22 cellular contexts compared by ENCODE assay signal in genomic region chr16:81598083-81598482, GRCh38.
DNase-seq lines count a peak whose midpoint lies in the region; ATAC-seq, FAIRE-seq and TF ChIP-seq lines count a peak whose summit lies in the region.
"Had no signal": no experiment of that assay in that cellular context is flagged by ENCODE, and none has a peak within 500 bp of the region (broad histone marks: within the 10 kb centered on the region; RNA-seq: fewer than 3 reads in every experiment).

No MANE protein-coding gene starts in this region.

- H3K36me3 Mint-ChIP-seq in activated T-helper 17 cell treated with anti-CD3 and anti-CD28 coated beads, Interleukin-2, amount 50 U/mL, for 72 hours (ENCODE audit: low read depth), result peaks cover 6% of the 10 kb centered on the region

- no peaks in the 10 kb centered on the region for H3K27me3 Mint-ChIP-seq in activated T-helper 17 cell treated with anti-CD3 and anti-CD28 coated beads, Interleukin-2, amount 50 U/mL, for 72 hours
- H3K27me3 Mint-ChIP-seq: activated B cell treated with CpG ODN at 0.5 μM for 24 hours; activated naive CD8-positive, alpha-beta T cell treated with anti-CD3 and anti-CD28 coated beads, Interleukin-2, amount 50 U/mL, for 24 hours had no signal

- dilution Hi-C loops in keratinocyte (cut with MboI; ENCODE audit: extremely low pct_ligation_motif_present, low sequenced_read_pairs), result no loop called here

- POLR2A ChIA-PET in HCT116 (lab: Charles Lee), result no interaction called here

- TF ChIP-seq POLR2A in HCT116 (IDR thresholded peaks at IDR 0.05; ENCODE audit: borderline replicate concordance, extremely low read depth, insufficient read depth, insufficient read length), result no peak

- H3K27me3 ChIP-seq in BLaER1 treated with 17β-estradiol and CSF1 and Interleukin-3, amounts not matched to agents 10 nM and 100 nM, result no peaks in the 10 kb centered on the region
- H3K27me3 ChIP-seq in HCT116 (ENCODE audit: insufficient read depth, low read length) (no peaks in the 10 kb centered on the region), keratinocyte (ENCODE audit: control insufficient read depth, extremely low read depth, insufficient read depth, low read length) (no peaks in the 10 kb centered on the region)
- H3K27me3 ChIP-seq: MG63 had no signal

- H3K4me3 Mint-ChIP-seq in activated T-helper 17 cell treated with anti-CD3 and anti-CD28 coated beads, Interleukin-2, amount 50 U/mL, for 72 hours, result no peak overlapping the region
- H3K4me3 Mint-ChIP-seq: activated B cell treated with CpG ODN at 0.5 μM for 24 hours; activated naive CD8-positive, alpha-beta T cell treated with anti-CD3 and anti-CD28 coated beads, Interleukin-2, amount 50 U/mL, for 24 hours; activated T-helper 1 cell treated with anti-CD3 and anti-CD28 coated beads, Interleukin-12 subunit alpha, Interleukin-12 subunit beta, Interleukin-2, Interleukin-4 antibody, amounts not matched to agents 30 ng/mL and 10 ng/mL and 1 ng/mL, durations not matched to agents 14 hours and 24 hours and 36 hours had no signal

- ATAC-seq in HCT116 (peak; percentile 53), GM18868 (IDR thresholded peaks at IDR 0.05; ENCODE audit: unreplicated experiment) (no peak)
- no peak for ATAC-seq in activated T-helper 17 cell treated with anti-CD3 and anti-CD28 coated beads, Interleukin-2, amount 50 U/mL, for 72 hours (replicated peaks)
- ATAC-seq: activated naive CD8-positive, alpha-beta T cell treated with anti-CD3 and anti-CD28 coated beads, Interleukin-2, amount 50 U/mL, for 24 hours; left cardiac atrium had no signal

- H3K4me2 ChIP-seq in BLaER1 treated with 17β-estradiol and CSF1 and Interleukin-3, amounts not matched to agents 10 nM and 100 nM, result peak overlapping the region in 6 of 11 experiments; percentile 23 to 38 (median 31); a peak in 10 of 22 replicates
- H3K4me2 ChIP-seq in HCT116 (ENCODE audit: low read length) (peak overlapping the region; percentile 23; the same call in 1 of the 2 replicates), keratinocyte (ENCODE audit: control insufficient read depth, extremely low read depth, insufficient read depth, low read depth, low read length) (no peak overlapping the region)

- no peaks in the 10 kb centered on the region for H3K9me3 Mint-ChIP-seq in activated T-helper 17 cell treated with anti-CD3 and anti-CD28 coated beads, Interleukin-2, amount 50 U/mL, for 72 hours
- H3K9me3 Mint-ChIP-seq: activated B cell treated with CpG ODN at 0.5 μM for 24 hours; activated naive CD8-positive, alpha-beta T cell treated with anti-CD3 and anti-CD28 coated beads, Interleukin-2, amount 50 U/mL, for 24 hours had no signal

- no peak overlapping the region for H2AFZ ChIP-seq in HCT116 (ENCODE audit: low read depth, low read length, poor library complexity, severe bottlenecking)
- H2AFZ ChIP-seq in keratinocyte (ENCODE audit: control insufficient read depth, low read length), result no peak overlapping the region
- H2AFZ ChIP-seq: GM23248 had no signal

- no peak overlapping the region for H3K9ac ChIP-seq in BLaER1 treated with 17β-estradiol and CSF1 and Interleukin-3, amounts not matched to agents 10 nM and 100 nM
- H3K9ac ChIP-seq in HCT116 (ENCODE audit: low read length), result peak overlapping the region; percentile 3; the same call in 1 of the 2 replicates
- H3K9ac ChIP-seq in keratinocyte (ENCODE audit: control insufficient read depth, extremely low read depth, insufficient read depth, low read length), result no peak overlapping the region
- H3K9ac ChIP-seq: GM23248 had no signal

- no peak for TF ChIP-seq RAD21 in HCT116 (IDR thresholded peaks at IDR 0.05; ENCODE audit: low read depth)

- H3K4me1 ChIP-seq in BLaER1 treated with 17β-estradiol and CSF1 and Interleukin-3, amounts not matched to agents 10 nM and 100 nM, result peaks cover 35 to 48% (median 40%) of the 10 kb centered on the region in 10 experiments
- H3K4me1 ChIP-seq in HCT116 (ENCODE audit: control insufficient read depth in 1 of 2, insufficient read depth in 2 of 2, low read length in 2 of 2), result peaks cover 43 to 61% of the 10 kb centered on the region in 2 experiments
- peaks cover 51% of the 10 kb centered on the region for H3K4me1 ChIP-seq in keratinocyte (ENCODE audit: control insufficient read depth, extremely low read depth, insufficient read depth, low read length)

- no TSS peak for BruUV-seq in HCT116 (replicated peaks; lab: Mats Ljungman, UMichigan)

- no peak overlapping the region for H3K27ac ChIP-seq in BLaER1 treated with 17β-estradiol and CSF1 and Interleukin-3, amounts not matched to agents 10 nM and 100 nM
- H3K27ac ChIP-seq in HCT116 (ENCODE audit: low read depth, low read length), result no peak overlapping the region
- H3K27ac ChIP-seq in keratinocyte (ENCODE audit: control insufficient read depth, insufficient read depth, low read length), result no peak overlapping the region
- H3K27ac ChIP-seq: GM23248 had no signal

- no peak overlapping the region for H3K4me3 ChIP-seq in BLaER1 treated with 17β-estradiol and CSF1 and Interleukin-3, amounts not matched to agents 10 nM and 100 nM
- H3K4me3 ChIP-seq in HCT116 (replicated peaks in 1 of 2; ENCODE audit: low read depth in 1 of 2, low read length in 2 of 2) (no peak overlapping the region), keratinocyte (ENCODE audit: control insufficient read depth in 2 of 3, extremely low read depth in 1 of 3, insufficient read depth in 2 of 3, low read depth in 1 of 3, low read length in 3 of 3) (no peak overlapping the region)
- H3K4me3 ChIP-seq: GM23248, MG63 had no signal

- intact Hi-C loops in HCT116 (cut with micrococcal nuclease), result no loop called here

- CTCF ChIA-PET in HCT116 (lab: Charles Lee), result interaction anchor here (0.9 to 1.9 kb wide), 9 partner anchors 9 to 113 kb away, joined by 3 to 7 read pairs (median 4); no protein-coding TSS in a partner anchor

- TF ChIP-seq CTCF in HCT116 (IDR thresholded peaks at IDR 0.05 in 2 of 3, conservative IDR thresholded peaks at IDR 0.05 in 1 of 3; ENCODE audit: borderline replicate concordance in 1 of 3, insufficient read depth in 1 of 3, low read depth in 2 of 3, low read length in 2 of 3) (peak in 2 of 3 experiments; percentile 61 to 64; a peak in 4 of 6 replicates), keratinocyte (optimal IDR thresholded peaks at IDR 0.05 in 1 of 3, IDR thresholded peaks at IDR 0.05 in 1 of 3, conservative IDR thresholded peaks at IDR 0.05 in 1 of 3; ENCODE audit: extremely low read depth in 1 of 3, insufficient read depth in 2 of 3, low read length in 3 of 3) (peak in 2 of 3 experiments; percentile 31 to 41)

- H3K9me1 ChIP-seq in keratinocyte (ENCODE audit: control insufficient read depth, extremely low read depth, insufficient read depth, low read length), result peaks cover 7% of the 10 kb centered on the region

- no peaks in the 10 kb centered on the region for H3K9me2 ChIP-seq in HCT116 (ENCODE audit: insufficient read depth)

- H3K27ac Mint-ChIP-seq in activated T-helper 17 cell treated with anti-CD3 and anti-CD28 coated beads, Interleukin-2, amount 50 U/mL, for 72 hours, result peak overlapping the region; percentile 41
- H3K27ac Mint-ChIP-seq: activated B cell treated with CpG ODN at 0.5 μM for 24 hours; activated naive CD8-positive, alpha-beta T cell treated with anti-CD3 and anti-CD28 coated beads, Interleukin-2, amount 50 U/mL, for 24 hours; activated T-helper 1 cell treated with anti-CD3 and anti-CD28 coated beads, Interleukin-12 subunit alpha, Interleukin-12 subunit beta, Interleukin-2, Interleukin-4 antibody, amounts not matched to agents 30 ng/mL and 10 ng/mL and 1 ng/mL, durations not matched to agents 14 hours and 24 hours and 36 hours had no signal

- FAIRE-seq in keratinocyte (lab: Jason Lieb, UNC), result no peak
- FAIRE-seq: endometrium had no signal

- no peaks in the 10 kb centered on the region for H3K9me3 ChIP-seq in BLaER1 treated with 17β-estradiol and CSF1 and Interleukin-3, amounts not matched to agents 10 nM and 100 nM (replicated peaks in 1 of 11)
- no peaks in the 10 kb centered on the region for H3K9me3 ChIP-seq in HCT116 (ENCODE audit: control insufficient read depth in 1 of 2, insufficient read depth in 1 of 2, low read depth in 1 of 2, low read length in 2 of 2)
- no peaks in the 10 kb centered on the region for H3K9me3 ChIP-seq in keratinocyte (ENCODE audit: control insufficient read depth, low read depth, low read length)
- H3K9me3 ChIP-seq: MG63 had no signal

- H3K4me1 Mint-ChIP-seq in activated T-helper 17 cell treated with anti-CD3 and anti-CD28 coated beads, Interleukin-2, amount 50 U/mL, for 72 hours, result peaks cover 19% of the 10 kb centered on the region

- no peak for DNase-seq in HCT116 (ENCODE audit: low read depth, low spot score)
- no peak for DNase-seq in keratinocyte (ENCODE audit: low read depth, low spot score)
- DNase-seq in NCI-H1092 treated with DMSO at 0.1 percent for 48 hours (lab: John Stamatoyannopoulos, UW), result no peak
- DNase-seq in cerebellum (ENCODE audit: low spot score), result no peak
- no peak for DNase-seq in globus pallidus (ENCODE audit: low spot score)
- DNase-seq: activated B cell treated with CpG ODN at 0.5 μM for 24 hours; activated naive CD8-positive, alpha-beta T cell treated with anti-CD3 and anti-CD28 coated beads, Interleukin-2, amount 50 U/mL, for 24 hours; DMS 273 treated with DMSO at 0.1 percent for 48 hours; foreskin fibroblast; GDM1; GM23248; left cardiac atrium; MG63; NCI-H2029; SIG-M5; stimulated activated CD4-positive, alpha-beta T cell treated with anti-CD3 and anti-CD28 coated beads, Interleukin-4, amount 100 ng/mL, for 1 hour; T-helper 2 cell had no signal

- peaks cover 0 to 43% (median 24%) of the 10 kb centered on the region in 11 experiments; a peak in 16 of 22 replicates for H3K36me3 ChIP-seq in BLaER1 treated with 17β-estradiol and CSF1 and Interleukin-3, amounts not matched to agents 10 nM and 100 nM
- no peaks in the 10 kb centered on the region; a peak in 1 of 4 replicates for H3K36me3 ChIP-seq in HCT116 (ENCODE audit: control insufficient read depth in 1 of 2, insufficient read depth in 2 of 2, low read length in 2 of 2)
- H3K36me3 ChIP-seq in keratinocyte (ENCODE audit: control insufficient read depth in 2 of 2, extremely low read depth in 1 of 2, insufficient read depth in 2 of 2, low read length in 2 of 2), result peaks cover 0 to 1% of the 10 kb centered on the region in 2 experiments
- H3K36me3 ChIP-seq: MG63 had no signal

- H4K20me1 ChIP-seq in BLaER1 treated with 17β-estradiol and CSF1 and Interleukin-3, amounts not matched to agents 10 nM and 100 nM, result peaks cover 88 to 99% (median 98%) of the 10 kb centered on the region in 11 experiments
- no peaks in the 10 kb centered on the region for H4K20me1 ChIP-seq in HCT116 (ENCODE audit: insufficient read depth)
- H4K20me1 ChIP-seq in keratinocyte (ENCODE audit: control insufficient read depth, extremely low read depth, insufficient read depth, low read length), result peaks cover 5% of the 10 kb centered on the region

- RAD21 ChIA-PET in HCT116 (lab: Charles Lee; ENCODE audit: low non-redundant PET in 1 of 2, low total read pairs in 2 of 2, uncharacterized antibody in 2 of 2, unreplicated experiment in 2 of 2), result no interaction called here

- H3K79me2 ChIP-seq in HCT116 (ENCODE audit: insufficient read depth, low read length), result peaks cover 79% of the 10 kb centered on the region
- H3K79me2 ChIP-seq in keratinocyte (ENCODE audit: control insufficient read depth, insufficient read depth, low read length), result peaks cover 68% of the 10 kb centered on the region

TF ChIP-seq in HCT116, 20 proteins besides CTCF, POLR2A, EP300 and RAD21 (continues in another document):
- TF ChIP-seq FOSL1 (IDR thresholded peaks at IDR 0.05; ENCODE audit: low read depth) (no peak), EZH2phosphoT487 (IDR thresholded peaks at IDR 0.05; ENCODE audit: borderline replicate concordance) (no peak)
